Comparison of ENCODE assay signal across 1 cellular context in genomic region chr4:158534727-158535126, GRCh38.
TF ChIP-seq lines count a peak whose summit lies in the region.

No MANE protein-coding gene starts in this region.

TF ChIP-seq in GM23338, 12 proteins besides CTCF, POLR2A, EP300 and RAD21:
- TF ChIP-seq EZH2phosphoT487 (IDR thresholded peaks at IDR 0.05; ENCODE audit: unreplicated experiment): no peak
- no peak for TF ChIP-seq ZNF462 (CRISPR knock-in tag; IDR thresholded peaks at IDR 0.05)
- TF ChIP-seq NANOG (IDR thresholded peaks at IDR 0.05; ENCODE audit: borderline replicate concordance): no peak
- TF ChIP-seq REST (IDR thresholded peaks at IDR 0.05; ENCODE audit: unreplicated experiment): no peak
- TF ChIP-seq ZNF114 (CRISPR knock-in tag; IDR thresholded peaks at IDR 0.05): no peak
- no peak for TF ChIP-seq CREB1 (CRISPR knock-in tag; IDR thresholded peaks at IDR 0.05; ENCODE audit: low read depth)
- no peak for TF ChIP-seq EZH2 (IDR thresholded peaks at IDR 0.05; ENCODE audit: low read depth, unreplicated experiment)
- TF ChIP-seq JUNB (IDR thresholded peaks at IDR 0.05; ENCODE audit: unreplicated experiment): no peak
- TF ChIP-seq POLR2AphosphoS5 (IDR thresholded peaks at IDR 0.05; ENCODE audit: low read depth): no peak
- TF ChIP-seq ZNF331 (CRISPR knock-in tag; IDR thresholded peaks at IDR 0.05; ENCODE audit: low read depth): no peak
- no peak for TF ChIP-seq ETS1 (IDR thresholded peaks at IDR 0.05)
- no peak for TF ChIP-seq STAT1 (IDR thresholded peaks at IDR 0.05; ENCODE audit: unreplicated experiment)
